In the genomic region with DNA sequence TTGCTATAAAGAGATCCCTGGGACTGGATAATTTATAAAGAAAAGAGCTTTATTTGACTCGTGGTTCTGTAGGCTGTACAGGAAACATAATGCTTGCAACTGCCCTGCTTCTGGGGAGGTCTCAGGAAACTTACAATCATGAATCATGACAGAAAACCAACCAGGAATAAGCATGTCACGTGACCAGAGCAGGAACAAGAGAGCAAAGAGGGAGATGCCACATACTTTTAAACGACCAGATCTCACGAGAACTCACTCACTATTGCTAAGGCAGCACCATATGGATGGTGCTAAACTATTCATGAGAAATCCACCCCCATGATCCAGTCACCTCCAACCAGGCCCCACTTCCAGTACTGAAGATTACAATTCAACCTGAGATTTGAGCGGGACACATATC, we compare ENCODE assay signal across 9 cellular contexts. TPM values are rescaled to one million over a fixed set of nuclear protein-coding genes. Genes with fewer than 3 reads are reported as not detected.
DNase-seq lines count a peak whose midpoint lies in the region; ATAC-seq and TF ChIP-seq lines count a peak whose summit lies in the region.
"Had no signal": no experiment of that assay in that cellular context is flagged by ENCODE, and none has a peak within 500 bp of the region (broad histone marks: within the 10 kb centered on the region; RNA-seq: fewer than 3 reads in every experiment).

No MANE protein-coding gene starts in this region.

- no peak overlapping the region for H3K4ac ChIP-seq in H9 (ENCODE audit: low read depth, low read length)

- peaks cover 4 to 7% of the 10 kb centered on the region in 2 experiments for H3K4me1 Mint-ChIP-seq in H9
- H3K4me1 Mint-ChIP-seq in WTC11, result peaks cover 14% of the 10 kb centered on the region

- H3K9ac ChIP-seq in H9 (ENCODE audit: extremely low read depth, insufficient read length, low read length), result no peak overlapping the region

- no peak overlapping the region for H3K14ac ChIP-seq in H9 (ENCODE audit: insufficient read depth, low read length)

- TF ChIP-seq EP300 in transverse colon (IDR thresholded peaks at IDR 0.05; ENCODE audit: low read depth) (no peak), ovary (IDR thresholded peaks at IDR 0.05) (no peak)

- in situ Hi-C loops in transverse colon (cut with MboI; ENCODE audit: low pct_ligation_motif_present in 1 of 4, low pct_unique_long_range_greater_than_20kb in 1 of 4, low sequenced_read_pairs in 3 of 4), result no loop called here

- no peak overlapping the region for H3T11ph ChIP-seq in H9 (ENCODE audit: low read length)

- H3K4me3 Mint-ChIP-seq in H9 (no peak overlapping the region), WTC11 (no peak overlapping the region)

- ATAC-seq in WTC11, result no peak
- ATAC-seq: GM12878 had no signal

- H3K23ac ChIP-seq in H9 (ENCODE audit: insufficient read length, low read depth, low read length), result no peak overlapping the region

- no peak for TF ChIP-seq CTCF in H9 (conservative IDR thresholded peaks at IDR 0.05)
- TF ChIP-seq CTCF in WTC11 (IDR thresholded peaks at IDR 0.05), result no peak
- no peak for TF ChIP-seq CTCF in transverse colon (IDR thresholded peaks at IDR 0.05)
- no peak for TF ChIP-seq CTCF in ovary (IDR thresholded peaks at IDR 0.05)

- H3K9me3 ChIP-seq in H9 (ENCODE audit: control insufficient read depth, low read depth, low read length) (no peaks in the 10 kb centered on the region), transverse colon (no peaks in the 10 kb centered on the region), ovary (no peaks in the 10 kb centered on the region)

- H3K4me1 ChIP-seq in H9 (ENCODE audit: insufficient read depth, low read length), result no peaks in the 10 kb centered on the region
- H3K4me1 ChIP-seq in transverse colon, result peaks cover 0 to 11% (median 0%) of the 10 kb centered on the region in 4 donors
- H3K4me1 ChIP-seq in ovary (ENCODE audit: insufficient read depth), result no peaks in the 10 kb centered on the region

- TF ChIP-seq POLR2A in transverse colon (IDR thresholded peaks at IDR 0.05) (no peak), ovary (IDR thresholded peaks at IDR 0.05) (no peak)

- no peaks in the 10 kb centered on the region for H3K79me1 ChIP-seq in H9 (ENCODE audit: insufficient read depth, low read depth, low read length, poor library complexity, severe bottlenecking)

- no peak overlapping the region for H2BK15ac ChIP-seq in H9 (ENCODE audit: low read depth, low read length)

- DNase-seq in AG08395 (ENCODE audit: low spot score) (peak; percentile 23), H9 (no peak), WTC11 (ENCODE audit: low spot score) (no peak), glomerular visceral epithelial cell (ENCODE audit: extremely low spot score) (peak; percentile 42), transverse colon (no peak), ovary (no peak), caudate nucleus (lab: John Stamatoyannopoulos, UW) (no peak), SIG-M5 (lab: John Stamatoyannopoulos, UW) (no peak)

- no peak overlapping the region for H3K4me2 ChIP-seq in H9 (ENCODE audit: insufficient read depth, insufficient read length, low read length)

- H4K8ac ChIP-seq in H9 (replicated peaks; ENCODE audit: insufficient read length, low read depth, low read length), result no peak overlapping the region

- H2BK120ac ChIP-seq in H9 (ENCODE audit: low read depth, low read length, poor library complexity, severe bottlenecking), result no peak overlapping the region

- intact Hi-C loops in transverse colon (cut with DNase I; ENCODE audit: low total_unique reads), result no loop called here
- intact Hi-C loops in ovary (cut with DNase I), result no loop called here

- H3K9me3 Mint-ChIP-seq in H9, result no peaks in the 10 kb centered on the region
- no peaks in the 10 kb centered on the region for H3K9me3 Mint-ChIP-seq in WTC11

- H3K27ac Mint-ChIP-seq in H9, result peak overlapping the region in 2 of 3 experiments; percentile 41 to 63; a peak in 3 of 7 replicates
- peak overlapping the region; percentile 81 for H3K27ac Mint-ChIP-seq in WTC11

- no peak overlapping the region for H2BK5ac ChIP-seq in H9 (ENCODE audit: insufficient read length, low read length)

- H3K27me3 ChIP-seq in H9 (ENCODE audit: insufficient read depth, low read length) (no peaks in the 10 kb centered on the region), transverse colon (no peaks in the 10 kb centered on the region), ovary (no peaks in the 10 kb centered on the region)

- H2AFZ ChIP-seq in H9 (ENCODE audit: low read length), result no peak overlapping the region

- H3K36me3 Mint-ChIP-seq in H9 (ENCODE audit: insufficient read depth in 1 of 3, low read depth in 3 of 3) (peaks cover 2 to 28% (median 23%) of the 10 kb centered on the region in 3 experiments; a peak in 6 of 7 replicates), WTC11 (peaks cover 13% of the 10 kb centered on the region)

- H3K79me2 ChIP-seq in H9 (ENCODE audit: insufficient read depth, low read length), result no peaks in the 10 kb centered on the region

- POLR2A ChIA-PET in WTC11 (lab: Charles Lee), result no interaction called here

- H2BK12ac ChIP-seq in H9 (ENCODE audit: insufficient read length, low read depth, low read length), result no peak overlapping the region

- H2AK5ac ChIP-seq in H9 (ENCODE audit: insufficient read length, low read length), result no peak overlapping the region

- CTCF ChIA-PET in WTC11 (lab: Charles Lee), result no interaction called here

- H4K91ac ChIP-seq in H9 (ENCODE audit: insufficient read length, low read depth, low read length), result no peak overlapping the region

- H3K27ac ChIP-seq in H9 (ENCODE audit: insufficient read length, low read depth, low read length), result no peak overlapping the region
- peak overlapping the region in 1 of 4 donors; percentile 13 for H3K27ac ChIP-seq in transverse colon
- no peak overlapping the region for H3K27ac ChIP-seq in ovary
- H3K27ac ChIP-seq in caudate nucleus (ENCODE audit: low read depth, low read length), result no peak overlapping the region

- WGBS in H9 (ENCODE audit: extremely low coverage, insufficient read length, low lambda C conversion rate), result no CpG with 5 or more reads among the region's 5 CpGs
- WGBS in transverse colon (ENCODE audit: low coverage in 1 of 2), 2 donors, result 65 to 68% methylated on average over 3 to 5 of the region's 5 CpGs
- 53 to 54% (median 53%) methylated on average over 5 of the region's 5 CpGs for WGBS in ovary, 3 donors

- no peak overlapping the region for H4K5ac ChIP-seq in H9 (ENCODE audit: insufficient read length, low read depth, low read length)

- no peak overlapping the region for H3K4me3 ChIP-seq in transverse colon
- H3K4me3 ChIP-seq in ovary, result no peak overlapping the region
- H3K4me3 ChIP-seq: GM12878 had no signal

- H2BK20ac ChIP-seq in H9 (ENCODE audit: low read depth, low read length, poor library complexity, severe bottlenecking), result no peak overlapping the region

- H3K36me3 ChIP-seq in transverse colon (peaks cover 0 to 16% (median 0%) of the 10 kb centered on the region in 4 donors), ovary (no peaks in the 10 kb centered on the region)

- H3K56ac ChIP-seq in H9 (ENCODE audit: insufficient read length, low read depth, low read length), result no peak overlapping the region

- H3K23me2 ChIP-seq in H9 (ENCODE audit: insufficient read length, low read depth, low read length, poor library complexity, severe bottlenecking), result no peaks in the 10 kb centered on the region

- H3K27me3 Mint-ChIP-seq in H9 (ENCODE audit: low read depth) (no peaks in the 10 kb centered on the region), WTC11 (ENCODE audit: low read depth) (no peaks in the 10 kb centered on the region)

- no peaks in the 10 kb centered on the region for H4K20me1 ChIP-seq in H9 (ENCODE audit: control insufficient read depth, insufficient read depth, insufficient read length)

- no peak overlapping the region for H3K18ac ChIP-seq in H9 (ENCODE audit: insufficient read length, low read depth, low read length)

TF ChIP-seq in WTC11, 78 proteins besides CTCF, POLR2A, EP300 and RAD21 (continues in another document):
- TF ChIP-seq ZBTB43 (CRISPR knock-in tag; IDR thresholded peaks at IDR 0.05), result no peak
- TF ChIP-seq, protein P1, sequence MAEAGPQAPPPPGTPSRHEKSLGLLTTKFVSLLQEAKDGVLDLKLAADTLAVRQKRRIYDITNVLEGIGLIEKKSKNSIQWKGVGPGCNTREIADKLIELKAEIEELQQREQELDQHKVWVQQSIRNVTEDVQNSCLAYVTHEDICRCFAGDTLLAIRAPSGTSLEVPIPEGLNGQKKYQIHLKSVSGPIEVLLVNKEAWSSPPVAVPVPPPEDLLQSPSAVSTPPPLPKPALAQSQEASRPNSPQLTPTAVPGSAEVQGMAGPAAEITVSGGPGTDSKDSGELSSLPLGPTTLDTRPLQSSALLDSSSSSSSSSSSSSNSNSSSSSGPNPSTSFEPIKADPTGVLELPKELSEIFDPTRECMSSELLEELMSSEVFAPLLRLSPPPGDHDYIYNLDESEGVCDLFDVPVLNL (CRISPR knock-in tag; IDR thresholded peaks at IDR 0.05; ENCODE audit: borderline replicate concordance, low read depth), result no peak
- TF ChIP-seq ZNF138 (CRISPR knock-in tag; conservative IDR thresholded peaks at IDR 0.05), result no peak
- TF ChIP-seq MLX (CRISPR knock-in tag; IDR thresholded peaks at IDR 0.05), result no peak
- TF ChIP-seq ZNF317 (CRISPR knock-in tag; IDR thresholded peaks at IDR 0.05; ENCODE audit: borderline replicate concordance, low read depth), result no peak
- no peak for TF ChIP-seq ELF4 (CRISPR knock-in tag; IDR thresholded peaks at IDR 0.05; ENCODE audit: low read depth)
- TF ChIP-seq RORB (CRISPR knock-in tag; IDR thresholded peaks at IDR 0.05), result no peak

RNA-seq across cellular contexts. Expression of gene RCC1, which starts 49.8 kb away (rescaled TPM):
- total RNA-seq in H9 (2021) (92.1 and 93.6 TPM in 2 replicates), WTC11 (2021) (93.2 to 103 TPM (median 98.2 TPM) in 3 replicates), transverse colon (10 to 100 TPM; 13.0 to 87.9 (median 36.3) TPM), ovary (10 to 100 TPM; 13.2 to 25.6 (median 17.4) TPM)
- 10 to 100 TPM; 16.7 to 34.3 TPM for polyA plus RNA-seq in ovary

Comparison
In these comparisons a context has a peak if more than half of its experiments do, and no peak if none do; other contexts are left out.
1. DNase-seq: peak in AG08395 (single experiment) and glomerular visceral epithelial cell (single experiment); none in H9 (single experiment), WTC11 (single experiment), transverse colon (single experiment), ovary (0 of 5), caudate nucleus (0 of 61) and SIG-M5 (single experiment).